8 cellular contexts compared by ENCODE assay signal in the genomic region with DNA sequence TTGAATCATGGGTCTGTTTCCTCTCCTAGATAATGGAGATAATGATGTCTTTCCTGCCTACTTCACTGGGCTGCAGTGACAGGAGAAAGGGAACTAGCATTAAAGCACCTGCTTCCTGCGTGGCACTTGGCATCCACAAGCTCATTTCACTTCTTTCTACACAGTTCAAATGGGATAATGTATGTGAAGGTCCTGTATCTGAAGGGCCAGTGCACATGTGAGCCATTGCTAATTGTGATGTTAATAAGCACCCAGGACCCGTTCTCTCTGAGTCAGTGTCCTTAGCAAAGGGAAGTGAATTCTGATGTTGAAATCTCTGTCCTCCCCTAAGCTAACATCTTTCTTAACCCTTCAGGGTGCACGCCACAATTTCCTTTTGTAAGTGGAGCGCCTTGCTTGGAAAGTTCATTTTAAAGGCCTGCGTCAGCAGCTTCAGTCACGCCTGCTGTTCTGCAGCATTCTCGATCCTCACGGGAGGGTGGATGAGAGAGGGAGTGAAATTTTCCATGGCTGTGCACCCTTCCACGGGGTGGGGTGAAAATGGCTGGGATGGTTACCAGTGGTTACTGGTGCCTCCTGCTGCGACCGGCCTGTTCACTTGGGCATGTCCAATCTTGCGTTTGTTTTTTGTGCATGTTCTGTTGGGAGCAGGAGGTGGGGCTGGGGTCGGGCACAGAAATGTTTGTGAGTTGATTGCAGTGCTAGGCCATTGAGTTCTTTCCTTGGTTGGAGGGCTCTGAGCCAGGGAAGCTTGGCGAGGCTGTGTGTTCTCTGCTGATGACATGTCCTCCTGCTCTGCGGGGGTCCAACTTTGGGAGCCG. TPM values are rescaled to one million over a fixed set of nuclear protein-coding genes. Genes with fewer than 3 reads are reported as not detected.
DNase-seq lines count a peak whose midpoint lies in the region; ATAC-seq and TF ChIP-seq lines count a peak whose summit lies in the region.

No MANE protein-coding gene starts in this region.

- H3K4me1 ChIP-seq in PC-9 (replicated peaks; ENCODE audit: insufficient read depth) (peaks cover 70% of the 10 kb centered on the region), fibroblast of lung (ENCODE audit: control insufficient read depth, extremely low read depth, insufficient read depth, low read length) (peaks cover 30% of the 10 kb centered on the region), Karpas-422 (ENCODE audit: low read length) (peaks cover 55% of the 10 kb centered on the region)

- H3K9me2 ChIP-seq in PC-9 (ENCODE audit: insufficient read depth), result no peaks in the 10 kb centered on the region
- H3K9me2 ChIP-seq in Karpas-422 (replicated peaks; ENCODE audit: insufficient read depth, low read length), result no peaks in the 10 kb centered on the region

- H3K27me3 ChIP-seq in PC-9 (ENCODE audit: insufficient read depth, low read depth) (no peaks in the 10 kb centered on the region), fibroblast of lung (ENCODE audit: control insufficient read depth, insufficient read depth, low read length) (no peaks in the 10 kb centered on the region), Karpas-422 (ENCODE audit: low read length) (no peaks in the 10 kb centered on the region)

- POLR2A ChIA-PET in PC-9 (lab: Charles Lee; ENCODE audit: unreplicated experiment), result no interaction called here

- no peak overlapping the region; the same call in 1 of the 2 replicates for H3K4me3 ChIP-seq in PC-9
- no peak overlapping the region for H3K4me3 ChIP-seq in fibroblast of lung (replicated peaks in 1 of 4; ENCODE audit: control extremely low read depth in 1 of 4, insufficient read depth in 1 of 4, low read depth in 3 of 4, low read length in 4 of 4)
- no peak overlapping the region for H3K4me3 ChIP-seq in Karpas-422 (ENCODE audit: low read length)

- H3K79me2 ChIP-seq in PC-9 (ENCODE audit: low read depth) (peaks cover 94% of the 10 kb centered on the region), fibroblast of lung (ENCODE audit: control insufficient read depth, insufficient read depth, low read length) (peaks cover 86% of the 10 kb centered on the region), Karpas-422 (ENCODE audit: low read length) (peaks cover 99% of the 10 kb centered on the region)

- peaks cover 45% of the 10 kb centered on the region for H3F3A ChIP-seq in PC-9 (ENCODE audit: insufficient read depth, low read depth)

- H3K9ac ChIP-seq in fibroblast of lung (ENCODE audit: insufficient read depth, low read length) (no peak overlapping the region), Karpas-422 (ENCODE audit: low read length) (no peak overlapping the region)

- peak overlapping the region; percentile 42 for H3K27ac ChIP-seq in PC-9
- no peak overlapping the region for H3K27ac ChIP-seq in fibroblast of lung (ENCODE audit: insufficient read depth, low read length)
- H3K27ac ChIP-seq in Karpas-422 (ENCODE audit: low read length), result no peak overlapping the region

- no peaks in the 10 kb centered on the region for H3K9me3 ChIP-seq in PC-9 (ENCODE audit: insufficient read depth, low read depth)
- no peaks in the 10 kb centered on the region for H3K9me3 ChIP-seq in fibroblast of lung (ENCODE audit: control insufficient read depth, insufficient read depth, low read depth, low read length)
- H3K9me3 ChIP-seq in Karpas-422 (ENCODE audit: low read length), result no peaks in the 10 kb centered on the region

- TF ChIP-seq CTCF in PC-9 (conservative IDR thresholded peaks at IDR 0.05), result no peak
- no peak for TF ChIP-seq CTCF in fibroblast of lung (conservative IDR thresholded peaks at IDR 0.05 in 1 of 2, IDR thresholded peaks at IDR 0.05 in 1 of 2; ENCODE audit: low read depth in 1 of 2, low read length in 2 of 2)

- CTCF ChIA-PET in PC-9 (lab: Charles Lee), result interaction anchor here (0.6 kb wide), 2 partner anchors 71 to 933 kb away, joined by 3 read pairs; no protein-coding TSS in a partner anchor

- no TSS peak for BruUV-seq in PC-9 (replicated peaks; lab: Mats Ljungman, UMichigan)

- intact Hi-C loops in PC-9 (cut with micrococcal nuclease; ENCODE audit: unreplicated experiment), result loop anchor here (1.0 to 5.0 kb wide), 2 partner anchors 12 to 120 kb away; no protein-coding TSS in a partner anchor

- H3K4me2 ChIP-seq in PC-9, result peak overlapping the region; percentile 39
- no peak overlapping the region for H3K4me2 ChIP-seq in fibroblast of lung (ENCODE audit: extremely low read depth, insufficient read depth, low read length)
- no peak overlapping the region for H3K4me2 ChIP-seq in Karpas-422 (ENCODE audit: low read depth, low read length, poor library complexity, severe bottlenecking)

- H4K20me1 ChIP-seq in PC-9 (ENCODE audit: insufficient read depth), result no peaks in the 10 kb centered on the region
- H4K20me1 ChIP-seq in fibroblast of lung (ENCODE audit: control insufficient read depth, extremely low read depth, insufficient read depth, low read length), result no peaks in the 10 kb centered on the region
- H4K20me1 ChIP-seq in Karpas-422 (ENCODE audit: insufficient read depth, low read depth, low read length), result peaks cover 24% of the 10 kb centered on the region; the same call in 1 of the 2 replicates

- DNase-seq in HCEC 1CT (peak; percentile 92), PC-9 (peak; percentile 81 to 82), fibroblast of lung (ENCODE audit: low read depth in 2 of 2) (peak; percentile 91 to 94), non-pigmented ciliary epithelial cell (ENCODE audit: low read depth) (peak; percentile 72), Karpas-422 (no peak)

- H2AFZ ChIP-seq in PC-9, result no peak overlapping the region
- no peak overlapping the region for H2AFZ ChIP-seq in fibroblast of lung (ENCODE audit: low read length)
- no peak overlapping the region for H2AFZ ChIP-seq in Karpas-422 (ENCODE audit: low read length)

- H3K36me3 ChIP-seq in PC-9 (ENCODE audit: low read depth), result no peaks in the 10 kb centered on the region
- peaks cover 5% of the 10 kb centered on the region for H3K36me3 ChIP-seq in fibroblast of lung (ENCODE audit: control insufficient read depth, insufficient read depth, low read length)
- H3K36me3 ChIP-seq in Karpas-422 (ENCODE audit: insufficient read depth, low read length), result no peaks in the 10 kb centered on the region

- ATAC-seq in HG02973 (IDR thresholded peaks at IDR 0.05; ENCODE audit: unreplicated experiment) (no peak), HG03039 (IDR thresholded peaks at IDR 0.05; ENCODE audit: unreplicated experiment) (no peak), HG02798 (IDR thresholded peaks at IDR 0.05; ENCODE audit: poor library complexity, unreplicated experiment) (no peak)

RNA-seq across cellular contexts. Expression of gene HK1, which starts 59.2 kb away (rescaled TPM):
- total RNA-seq in PC-9 (2021), result 128 and 140 TPM in 2 replicates
- total RNA-seq in fibroblast of lung, result 106 and 172 TPM in 2 replicates
- polyA plus RNA-seq in fibroblast of lung, result 60.6 and 86.2 TPM in 2 replicates
- polyA plus RNA-seq in fibroblast of lung (2012), result 99.0 and 147 TPM in 2 replicates
- 114 and 174 TPM in 2 replicates for polyA minus RNA-seq in fibroblast of lung (ENCODE audit: low replicate concordance)
- total RNA-seq in Karpas-422 (2014; rRNA removed; shearing (Covaris generic); ENCODE audit: low replicate concordance), result 54.6 and 86.5 TPM in 2 replicates
